1 cellular context compared by ENCODE assay signal in genomic region chr19:55654833-55655647, GRCh38.
TF ChIP-seq lines count a peak whose summit lies in the region.

U2AF2 (plus strand) TSS chr19:55655035; CDS start chr19:55655105, 70 bp downstream.

TF ChIP-seq in K562, 482 proteins besides CTCF, POLR2A, EP300 and RAD21 (continued from another document and continues in another):
- no peak for TF ChIP-seq NKRF (IDR thresholded peaks at IDR 0.05; ENCODE audit: borderline replicate concordance)
- peak; percentile 73 for TF ChIP-seq TFE3 (CRISPR knock-in tag; IDR thresholded peaks at IDR 0.05)
- no peak; the same call in 1 of the 2 replicates for TF ChIP-seq GATAD2B (IDR thresholded peaks at IDR 0.05; ENCODE audit: borderline replicate concordance)
- no peak for TF ChIP-seq ZNF407 (IDR thresholded peaks at IDR 0.05; ENCODE audit: low read depth)
- no peak for TF ChIP-seq FOXJ3 (CRISPR knock-in tag; IDR thresholded peaks at IDR 0.05)
- no peak for TF ChIP-seq TAL1 (IDR thresholded peaks at IDR 0.05)
- no peak for TF ChIP-seq ARID3A (IDR thresholded peaks at IDR 0.05; ENCODE audit: borderline replicate concordance, low read depth, low read length)
- no peak for TF ChIP-seq SFPQ (IDR thresholded peaks at IDR 0.05; ENCODE audit: low read depth, low read length)
- TF ChIP-seq ZFX (CRISPR knock-in tag; IDR thresholded peaks at IDR 0.05) = peak; percentile 79
- TF ChIP-seq KDM1A (IDR thresholded peaks at IDR 0.05) = no peak
- TF ChIP-seq BRD4 (IDR thresholded peaks at IDR 0.05) = peak; percentile 97
- TF ChIP-seq CTBP1 (IDR thresholded peaks at IDR 0.05; ENCODE audit: borderline replicate concordance) = peak; percentile 74
- TF ChIP-seq ELK1 (CRISPR knock-in tag; IDR thresholded peaks at IDR 0.05) = peak; percentile 82; the same call in 1 of the 2 replicates
- no peak for TF ChIP-seq NCOR1 (IDR thresholded peaks at IDR 0.05)
- TF ChIP-seq PCBP1 (IDR thresholded peaks at IDR 0.05; ENCODE audit: low read depth, low read length, poor library complexity, severe bottlenecking) = no peak
- TF ChIP-seq USF1 (CRISPR knock-in tag; IDR thresholded peaks at IDR 0.05) = peak; percentile 88
- TF ChIP-seq THRA (IDR thresholded peaks at IDR 0.05) = no peak
- TF ChIP-seq USF2 (CRISPR knock-in tag; IDR thresholded peaks at IDR 0.05) = peak; percentile 79
- no peak for TF ChIP-seq ESRRB (CRISPR knock-in tag; IDR thresholded peaks at IDR 0.05; ENCODE audit: borderline replicate concordance)
- no peak; the same call in 1 of the 2 replicates for TF ChIP-seq SIN3B (IDR thresholded peaks at IDR 0.05; ENCODE audit: low read depth)
- TF ChIP-seq BRF1 (IDR thresholded peaks at IDR 0.05; ENCODE audit: borderline replicate concordance, extremely low read depth, insufficient read length) = no peak
- no peak for TF ChIP-seq SMARCE1 (IDR thresholded peaks at IDR 0.05)
- no peak for TF ChIP-seq ARHGAP35 (IDR thresholded peaks at IDR 0.05; ENCODE audit: partially characterized antibody)
- TF ChIP-seq ZNF146 (CRISPR knock-in tag; IDR thresholded peaks at IDR 0.05; ENCODE audit: unreplicated experiment) = no peak
- peak; percentile 89 for TF ChIP-seq POLR2G (IDR thresholded peaks at IDR 0.05; ENCODE audit: low read depth, low read length)
- TF ChIP-seq MAFG (tag; conservative IDR thresholded peaks at IDR 0.05) = no peak
- no peak for TF ChIP-seq ZBTB26 (CRISPR knock-in tag; IDR thresholded peaks at IDR 0.05)
- TF ChIP-seq HOXB6 (CRISPR knock-in tag; IDR thresholded peaks at IDR 0.05; ENCODE audit: borderline replicate concordance) = no peak
- TF ChIP-seq GABPA (tag; conservative IDR thresholded peaks at IDR 0.05; ENCODE audit: low read depth) = peak; percentile 95
